Comparison of ENCODE assay signal across 12 cellular contexts in the genomic region with DNA sequence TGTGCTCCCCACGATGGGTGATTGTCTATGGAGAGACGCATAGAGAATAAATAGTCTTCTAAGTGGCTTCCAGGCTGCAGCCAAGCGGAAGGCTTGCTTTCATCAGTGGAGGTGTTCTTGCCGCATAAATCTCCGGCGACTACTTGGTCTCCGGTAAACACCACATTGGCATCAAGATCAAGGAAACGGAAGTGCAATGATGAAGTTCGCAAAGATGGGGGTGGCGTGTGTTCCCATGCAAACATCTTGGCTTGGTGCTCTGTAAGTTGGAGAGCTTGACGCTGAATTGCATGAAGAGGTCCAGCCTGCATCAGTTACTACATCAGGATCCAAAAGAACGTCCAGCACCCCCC.
DNase-seq lines count a peak whose midpoint lies in the region; ATAC-seq and TF ChIP-seq lines count a peak whose summit lies in the region.
"Had no signal": no experiment of that assay in that cellular context is flagged by ENCODE, and none has a peak within 500 bp of the region (broad histone marks: within the 10 kb centered on the region; RNA-seq: fewer than 3 reads in every experiment).

No MANE protein-coding gene starts in this region.

- intact Hi-C loops in IMR-90 (cut with micrococcal nuclease) (no loop called here), heart right ventricle (cut with DNase I) (no loop called here)

- H2AK5ac ChIP-seq in IMR-90 (ENCODE audit: low read depth, low read length): peak overlapping the region; percentile 65

- H3K4me3 Mint-ChIP-seq in activated naive CD8-positive, alpha-beta T cell treated with anti-CD3 and anti-CD28 coated beads, Interleukin-2, amount 50 U/mL, for 24 hours: no peak overlapping the region

- H3K36me3 ChIP-seq in IMR-90 (ENCODE audit: control insufficient read depth, insufficient read depth, low read length) (no peaks in the 10 kb centered on the region), heart right ventricle (no peaks in the 10 kb centered on the region), smooth muscle cell (ENCODE audit: low read depth) (no peaks in the 10 kb centered on the region)

- H3K9me1 ChIP-seq in IMR-90 (ENCODE audit: insufficient read depth, low read length): peaks cover 18% of the 10 kb centered on the region

- DNase-seq in IMR-90 (no peak), heart right ventricle (no peak), smooth muscle cell (lab: John Stamatoyannopoulos, UW; ENCODE audit: unreplicated experiment) (no peak), middle frontal gyrus (ENCODE audit: extremely low spot score, low spot score) (no peak), NOMO-1 treated with dmso at 0.1 percent for 144 hours (lab: John Stamatoyannopoulos, UW; ENCODE audit: unreplicated experiment) (no peak)
- DNase-seq in activated naive CD8-positive, alpha-beta T cell treated with anti-CD3 and anti-CD28 coated beads, Interleukin-2, amount 50 U/mL, for 24 hours: no peak
- DNase-seq in stimulated activated CD4-positive, alpha-beta T cell treated with anti-CD3 and anti-CD28 coated beads, Interleukin-2, amount 100 ng/mL, for 48 hours: no peak
- DNase-seq: DMS 273 treated with DMSO at 0.1 percent for 48 hours, NCI-H2227 treated with DMSO at 0.1 percent for 48 hours had no signal

- H3K27ac Mint-ChIP-seq in activated naive CD8-positive, alpha-beta T cell treated with anti-CD3 and anti-CD28 coated beads, Interleukin-2, amount 50 U/mL, for 24 hours: peak overlapping the region; percentile 35

- H3F3A ChIP-seq in smooth muscle cell (ENCODE audit: low read depth): peaks cover 10% of the 10 kb centered on the region

- peak overlapping the region; percentile 35; the same call in 1 of the 2 replicates for H4K91ac ChIP-seq in IMR-90 (ENCODE audit: insufficient read depth, low read depth, low read length)

- H3K4me1 ChIP-seq in IMR-90 (ENCODE audit: control insufficient read depth, insufficient read depth, low read length): peaks cover 22% of the 10 kb centered on the region
- H3K4me1 ChIP-seq in heart right ventricle: peaks cover 11 to 56% (median 31%) of the 10 kb centered on the region in 9 donors
- H3K4me1 ChIP-seq in smooth muscle cell (ENCODE audit: low read depth): peaks cover 6% of the 10 kb centered on the region

- no peaks in the 10 kb centered on the region for H3K79me2 ChIP-seq in smooth muscle cell (ENCODE audit: low read depth)

- H3K36me3 Mint-ChIP-seq in activated naive CD8-positive, alpha-beta T cell treated with anti-CD3 and anti-CD28 coated beads, Interleukin-2, amount 50 U/mL, for 24 hours (ENCODE audit: low read depth): no peaks in the 10 kb centered on the region

- peak overlapping the region in 1 of 2 experiments; percentile 20; a peak in 1 of 4 replicates for H4K8ac ChIP-seq in IMR-90 (ENCODE audit: low read depth in 2 of 2, low read length in 2 of 2)

- H3K23ac ChIP-seq in IMR-90 (ENCODE audit: low read depth, low read length): no peak overlapping the region

- POLR2A ChIA-PET in IMR-90 (lab: Charles Lee; ENCODE audit: unreplicated experiment): interaction anchor here (1.4 kb wide), 1 partner anchor 220 kb away, joined by 4 read pairs; a partner anchor contains a TSS

- H3K27ac ChIP-seq in IMR-90 (ENCODE audit: insufficient read depth, low read length): peak overlapping the region; percentile 71; the same call in 1 of the 2 replicates
- H3K27ac ChIP-seq in heart right ventricle: peak overlapping the region in 9 of 10 donors; percentile 43 to 79 (median 76)
- peak overlapping the region; percentile 55 for H3K27ac ChIP-seq in smooth muscle cell (ENCODE audit: low read depth)

- H3K14ac ChIP-seq in IMR-90 (replicated peaks; ENCODE audit: low read depth, low read length): no peak overlapping the region

- peak overlapping the region; percentile 35 for H3K18ac ChIP-seq in IMR-90 (ENCODE audit: low read depth, low read length)

- CTCF ChIA-PET in IMR-90 (lab: Yijun Ruan, JAX): interaction anchor here (0.6 kb wide), 1 partner anchor 81 kb away, joined by 3 read pairs; no protein-coding TSS in a partner anchor

- peaks cover 29% of the 10 kb centered on the region for H3K4me1 Mint-ChIP-seq in activated naive CD8-positive, alpha-beta T cell treated with anti-CD3 and anti-CD28 coated beads, Interleukin-2, amount 50 U/mL, for 24 hours

- H3K79me1 ChIP-seq in IMR-90 (ENCODE audit: low read depth in 1 of 2, low read length in 2 of 2): no peaks in the 10 kb centered on the region

- no peak overlapping the region; the same call in 2 of the 3 replicates for H2BK15ac ChIP-seq in IMR-90 (ENCODE audit: low read depth, low read length)

- no peak for TF ChIP-seq POLR2A in IMR-90 (IDR thresholded peaks at IDR 0.05; ENCODE audit: low read depth, low read length)

- no peak; the same call in 1 of the 2 replicates for TF ChIP-seq RAD21 in IMR-90 (IDR thresholded peaks at IDR 0.05; ENCODE audit: low read length)

- H3K9me3 Mint-ChIP-seq in activated naive CD8-positive, alpha-beta T cell treated with anti-CD3 and anti-CD28 coated beads, Interleukin-2, amount 50 U/mL, for 24 hours: no peaks in the 10 kb centered on the region

- H4K20me1 ChIP-seq in IMR-90 (ENCODE audit: insufficient read depth, low read length) (0 out of 2 replicates have a peak, but pooled peaks cover 4% of the 10 kb centered on the region), smooth muscle cell (ENCODE audit: low read depth) (no peaks in the 10 kb centered on the region)

- peak overlapping the region; percentile 53 for H3K4ac ChIP-seq in IMR-90 (ENCODE audit: low read depth, low read length)

- H3K9ac ChIP-seq in IMR-90 (ENCODE audit: low read depth, low read length): no peak overlapping the region
- H3K9ac ChIP-seq in smooth muscle cell (ENCODE audit: low read depth): no peak overlapping the region

- H2BK20ac ChIP-seq in IMR-90 (ENCODE audit: low read depth, low read length): no peak overlapping the region

- TF ChIP-seq CTCF in IMR-90 (conservative IDR thresholded peaks at IDR 0.05; ENCODE audit: low read depth, low read length): no peak
- no peak for TF ChIP-seq CTCF in heart right ventricle (IDR thresholded peaks at IDR 0.05)
- TF ChIP-seq CTCF in smooth muscle cell (IDR thresholded peaks at IDR 0.05; ENCODE audit: borderline replicate concordance, insufficient read depth, poor library complexity, severe bottlenecking): no peak

- BruUV-seq in IMR-90 (replicated peaks; lab: Mats Ljungman, UMichigan): no TSS peak

- H3K56ac ChIP-seq in IMR-90 (ENCODE audit: extremely low read depth, insufficient read depth, low read length): no peak overlapping the region

- H2AFZ ChIP-seq in IMR-90 (replicated peaks; ENCODE audit: low read length, poor library complexity): peak overlapping the region; percentile 33
- no peak overlapping the region for H2AFZ ChIP-seq in smooth muscle cell (ENCODE audit: low read depth)

- H4K5ac ChIP-seq in IMR-90 (ENCODE audit: low read depth, low read length): no peak overlapping the region; the same call in 1 of the 2 replicates

- dilution Hi-C loops in IMR-90 (cut with HindIII; ENCODE audit: low sequenced_read_pairs, unreplicated experiment): no loop called here

- no peak overlapping the region for H2AK9ac ChIP-seq in IMR-90 (replicated peaks; ENCODE audit: low read depth, low read length, poor library complexity)

- H3K9me3 ChIP-seq in IMR-90 (ENCODE audit: control insufficient read depth, insufficient read depth, low read length) (no peaks in the 10 kb centered on the region), heart right ventricle (no peaks in the 10 kb centered on the region), smooth muscle cell (replicated peaks; ENCODE audit: low read depth) (no peaks in the 10 kb centered on the region)

- H2BK120ac ChIP-seq in IMR-90 (ENCODE audit: low read depth, low read length): peak overlapping the region; percentile 36; the same call in 1 of the 2 replicates

- H3K27me3 Mint-ChIP-seq in activated naive CD8-positive, alpha-beta T cell treated with anti-CD3 and anti-CD28 coated beads, Interleukin-2, amount 50 U/mL, for 24 hours: no peaks in the 10 kb centered on the region

- H3K4me2 ChIP-seq in IMR-90 (ENCODE audit: low read depth, low read length): peak overlapping the region; percentile 53
- H3K4me2 ChIP-seq in smooth muscle cell: peak overlapping the region; percentile 53

- in situ Hi-C loops in IMR-90 (cut with MboI; ENCODE audit: low sequenced_read_pairs): no loop called here

- WGBS in IMR-90 (ENCODE audit: extremely low coverage in 2 of 2, insufficient read length in 1 of 2), 2 experiments: 20% methylated on average over 4 of the region's 12 CpGs; no CpG with 5 or more reads in 1 of the 2 experiments
- 48 to 67% methylated on average over 12 of the region's 12 CpGs for WGBS in heart right ventricle, 2 donors
- 92% methylated on average over 12 of the region's 12 CpGs for WGBS in smooth muscle cell (ENCODE audit: low lambda C conversion rate)

- H2BK5ac ChIP-seq in IMR-90 (ENCODE audit: low read depth, low read length, poor library complexity, severe bottlenecking): peak overlapping the region; percentile 14

- no peak overlapping the region for H3K4me3 ChIP-seq in IMR-90 (ENCODE audit: insufficient read depth, low read depth, low read length)
- peak overlapping the region in 1 of 10 donors; percentile 18 for H3K4me3 ChIP-seq in heart right ventricle
- H3K4me3 ChIP-seq in smooth muscle cell: no peak overlapping the region
- H3K4me3 ChIP-seq: skin epidermis had no signal

- H3K27me3 ChIP-seq in IMR-90 (ENCODE audit: control insufficient read depth, insufficient read depth, low read length): no peaks in the 10 kb centered on the region
- H3K27me3 ChIP-seq in heart right ventricle: no peaks in the 10 kb centered on the region
- H3K27me3 ChIP-seq in smooth muscle cell (ENCODE audit: low read depth): no peaks in the 10 kb centered on the region
- H3K27me3 ChIP-seq: dorsolateral prefrontal cortex had no signal

- peak; percentile 22 for ATAC-seq in IMR-90 (ENCODE audit: low read depth)
- no peak for ATAC-seq in activated naive CD8-positive, alpha-beta T cell treated with anti-CD3 and anti-CD28 coated beads, Interleukin-2, amount 50 U/mL, for 24 hours
- ATAC-seq in heart right ventricle: peak in 7 of 8 donors; percentile 10 to 42 (median 29)
- no peak for ATAC-seq in GM21390 (IDR thresholded peaks at IDR 0.05; ENCODE audit: unreplicated experiment)

TF ChIP-seq in IMR-90, 13 proteins besides CTCF, POLR2A, EP300 and RAD21:
- no peak for TF ChIP-seq RCOR1 (IDR thresholded peaks at IDR 0.05; ENCODE audit: insufficient replicate concordance, low read length)
- TF ChIP-seq SMC3 (IDR thresholded peaks at IDR 0.05; ENCODE audit: low read depth, low read length): no peak
- TF ChIP-seq BHLHE40 (IDR thresholded peaks at IDR 0.05; ENCODE audit: low read depth, low read length): no peak
- TF ChIP-seq MAZ (IDR thresholded peaks at IDR 0.05; ENCODE audit: borderline replicate concordance, low read depth, low read length): no peak
- TF ChIP-seq RFX5 (IDR thresholded peaks at IDR 0.05; ENCODE audit: low read depth, low read length): no peak

Comparison
In these comparisons a context has a peak if more than half of its experiments do, and no peak if none do; other contexts are left out.
1. ATAC-seq: peak in IMR-90 (single experiment) and heart right ventricle (7 of 8); none in activated naive CD8-positive, alpha-beta T cell treated with anti-CD3 and anti-CD28 coated beads, Interleukin-2, amount 50 U/mL, for 24 hours (single experiment) and GM21390 (single experiment).
2. Peak in every context shown above with its lines, with median percentiles within 50 percentile points of each other: H3K27ac ChIP-seq.